In genomic region chr16:89096042-89096717, GRCh38 we compare ENCODE assay signal across 14 cellular contexts. TPM values are rescaled to one million over a fixed set of nuclear protein-coding genes. Genes with fewer than 3 reads are reported as not detected.
DNase-seq lines count a peak whose midpoint lies in the region; ATAC-seq and TF ChIP-seq lines count a peak whose summit lies in the region.
"Had no signal": no experiment of that assay in that cellular context is flagged by ENCODE, and none has a peak within 500 bp of the region (broad histone marks: within the 10 kb centered on the region; RNA-seq: fewer than 3 reads in every experiment).

No MANE protein-coding gene starts in this region.

- intact Hi-C loops in CD4-positive, alpha-beta T cell (cut with DNase I, micrococcal nuclease), result loop anchor here (5.0 kb wide), 3 partner anchors 64 to 239 kb away; partner anchors contain the start of genes GALNS (in 1 of the 2), TRAPPC2L (in 1 of the 2) and ZNF778 (in 1 of the 2)
- intact Hi-C loops in HCT116 (cut with micrococcal nuclease), result no loop called here
- intact Hi-C loops in gastrocnemius medialis (cut with DNase I; ENCODE audit: low total_unique reads), result loop anchor here (10.0 kb wide), 1 partner anchor 281 kb away; the partner anchor contains the start of gene APRT
- intact Hi-C loops in vagina (cut with DNase I), result no loop called here

- in situ Hi-C loops in gastrocnemius medialis (cut with MboI; ENCODE audit: low sequenced_read_pairs in 4 of 4), result no loop called here

- no peaks in the 10 kb centered on the region for H3K9me3 Mint-ChIP-seq in CD4-positive, alpha-beta T cell
- no peaks in the 10 kb centered on the region for H3K9me3 Mint-ChIP-seq in activated T-helper 17 cell treated with anti-CD3 and anti-CD28 coated beads, Interleukin-2, amount 50 U/mL, for 72 hours
- no peaks in the 10 kb centered on the region for H3K9me3 Mint-ChIP-seq in naive thymus-derived CD8-positive, alpha-beta T cell

- H3K36me3 ChIP-seq in HCT116 (ENCODE audit: control insufficient read depth in 1 of 2, insufficient read depth in 2 of 2, low read length in 2 of 2), result peaks cover 6 to 8% of the 10 kb centered on the region in 2 experiments; a peak in 2 of 4 replicates
- peaks cover 0 to 7% of the 10 kb centered on the region in 2 donors for H3K36me3 ChIP-seq in gastrocnemius medialis
- no peaks in the 10 kb centered on the region for H3K36me3 ChIP-seq in hepatocyte (replicated peaks; ENCODE audit: insufficient read depth, low read depth)
- H3K36me3 ChIP-seq in vagina, result peaks cover 0 to 7% of the 10 kb centered on the region in 2 donors
- H3K36me3 ChIP-seq: colonic mucosa had no signal

- 0 out of 2 replicates have a peak overlapping the region, but pooled peaks have one; percentile 94 for H3K4me2 ChIP-seq in HCT116 (ENCODE audit: low read length)
- H3K4me2 ChIP-seq in hepatocyte, result no peak overlapping the region

- H3K9ac ChIP-seq in HCT116 (ENCODE audit: low read length), result no peak overlapping the region

- WGBS in hepatocyte (ENCODE audit: low lambda C conversion rate, missing lambda C conversion rate), result 97% methylated on average over 19 of the region's 20 CpGs

- no peak overlapping the region for H2AFZ ChIP-seq in HCT116 (ENCODE audit: low read depth, low read length, poor library complexity, severe bottlenecking)
- no peak overlapping the region for H2AFZ ChIP-seq in hepatocyte

- H3K9me3 ChIP-seq in CD4-positive, alpha-beta T cell (ENCODE audit: control insufficient read depth, low read length), result no peaks in the 10 kb centered on the region
- H3K9me3 ChIP-seq in HCT116 (ENCODE audit: control insufficient read depth in 1 of 2, insufficient read depth in 1 of 2, low read depth in 1 of 2, low read length in 2 of 2), result no peaks in the 10 kb centered on the region
- no peaks in the 10 kb centered on the region for H3K9me3 ChIP-seq in gastrocnemius medialis
- no peaks in the 10 kb centered on the region for H3K9me3 ChIP-seq in hepatocyte (ENCODE audit: low read depth)
- H3K9me3 ChIP-seq in vagina, result no peaks in the 10 kb centered on the region
- H3K9me3 ChIP-seq: adrenal gland, colonic mucosa, heart left ventricle, left ventricle myocardium inferior had no signal

- POLR2A ChIA-PET in CD4-positive, alpha-beta T cell (lab: Charles Lee), result interaction anchor here (1.7 to 3.9 kb wide), 7 partner anchors 19 to 285 kb away, joined by 6 to 102 read pairs (median 13); partner anchors contain the start of gene APRT
- POLR2A ChIA-PET in HCT116 (lab: Charles Lee), result no interaction called here
- POLR2A ChIA-PET in naive thymus-derived CD8-positive, alpha-beta T cell (lab: Charles Lee), result interaction anchor here (0.9 to 5.9 kb wide), 4 partner anchors 19 to 239 kb away, joined by 3 to 51 read pairs (median 6); partner anchors contain the start of genes GALNS, TRAPPC2L and ZNF778

- H3K4me3 ChIP-seq in HCT116 (replicated peaks in 1 of 2; ENCODE audit: low read depth in 1 of 2, low read length in 2 of 2), result no peak overlapping the region
- H3K4me3 ChIP-seq in gastrocnemius medialis, result no peak overlapping the region
- H3K4me3 ChIP-seq in hepatocyte, result no peak overlapping the region
- H3K4me3 ChIP-seq in vagina, result no peak overlapping the region
- H3K4me3 ChIP-seq: adrenal gland, colonic mucosa, heart left ventricle, left ventricle myocardium inferior had no signal

- TF ChIP-seq CTCF in CD4-positive, alpha-beta T cell (IDR thresholded peaks at IDR 0.05), result no peak
- no peak for TF ChIP-seq CTCF in HCT116 (IDR thresholded peaks at IDR 0.05 in 2 of 3, conservative IDR thresholded peaks at IDR 0.05 in 1 of 3; ENCODE audit: borderline replicate concordance in 1 of 3, insufficient read depth in 1 of 3, low read depth in 2 of 3, low read length in 2 of 3)
- TF ChIP-seq CTCF in gastrocnemius medialis (IDR thresholded peaks at IDR 0.05 in 4 of 5, conservative IDR thresholded peaks at IDR 0.05 in 1 of 5), result no peak
- no peak for TF ChIP-seq CTCF in hepatocyte (IDR thresholded peaks at IDR 0.05; ENCODE audit: poor library complexity)
- no peak for TF ChIP-seq CTCF in vagina (IDR thresholded peaks at IDR 0.05)

- H3K27me3 Mint-ChIP-seq in CD4-positive, alpha-beta T cell, result no peaks in the 10 kb centered on the region
- H3K27me3 Mint-ChIP-seq in activated T-helper 17 cell treated with anti-CD3 and anti-CD28 coated beads, Interleukin-2, amount 50 U/mL, for 72 hours, result peaks cover 4% of the 10 kb centered on the region
- peaks cover 0 to 2% (median 0%) of the 10 kb centered on the region in 5 donors for H3K27me3 Mint-ChIP-seq in naive thymus-derived CD8-positive, alpha-beta T cell

- peak overlapping the region; percentile 60 for H3K27ac ChIP-seq in CD4-positive, alpha-beta T cell (ENCODE audit: low read depth, low read length)
- H3K27ac ChIP-seq in HCT116 (ENCODE audit: low read depth, low read length) (no peak overlapping the region), gastrocnemius medialis (no peak overlapping the region), hepatocyte (no peak overlapping the region), vagina (no peak overlapping the region)
- H3K27ac ChIP-seq: adrenal gland, colonic mucosa, left ventricle myocardium inferior had no signal

- CTCF ChIA-PET in CD4-positive, alpha-beta T cell (lab: Charles Lee), result interaction anchor here (1.0 to 1.6 kb wide), 5 partner anchors 13 to 359 kb away, joined by 3 to 8 read pairs (median 4); no protein-coding TSS in a partner anchor
- CTCF ChIA-PET in HCT116 (lab: Charles Lee), result no interaction called here

- no TSS peak for BruUV-seq in HCT116 (replicated peaks; lab: Mats Ljungman, UMichigan)

- peaks cover 10 to 22% of the 10 kb centered on the region in 2 experiments; a peak in 3 of 4 replicates for H3K4me1 ChIP-seq in HCT116 (ENCODE audit: control insufficient read depth in 1 of 2, insufficient read depth in 2 of 2, low read length in 2 of 2)
- peaks cover 11 to 19% of the 10 kb centered on the region in 2 donors for H3K4me1 ChIP-seq in gastrocnemius medialis
- H3K4me1 ChIP-seq in hepatocyte (ENCODE audit: insufficient read depth), result peaks cover 16% of the 10 kb centered on the region
- H3K4me1 ChIP-seq in vagina, result peaks cover 40% of the 10 kb centered on the region

- H3K79me2 ChIP-seq in HCT116 (ENCODE audit: insufficient read depth, low read length), result peaks cover 65% of the 10 kb centered on the region
- H3K79me2 ChIP-seq in hepatocyte, result peaks cover 46% of the 10 kb centered on the region

- H3K4me1 Mint-ChIP-seq in CD4-positive, alpha-beta T cell (ENCODE audit: low read depth), result peaks cover 68% of the 10 kb centered on the region
- H3K4me1 Mint-ChIP-seq in activated T-helper 17 cell treated with anti-CD3 and anti-CD28 coated beads, Interleukin-2, amount 50 U/mL, for 72 hours, result peaks cover 45% of the 10 kb centered on the region
- peaks cover 27 to 69% (median 63%) of the 10 kb centered on the region in 4 donors for H3K4me1 Mint-ChIP-seq in naive thymus-derived CD8-positive, alpha-beta T cell

- TF ChIP-seq POLR2A in HCT116 (IDR thresholded peaks at IDR 0.05; ENCODE audit: borderline replicate concordance, extremely low read depth, insufficient read depth, insufficient read length), result no peak
- TF ChIP-seq POLR2A in gastrocnemius medialis (IDR thresholded peaks at IDR 0.05), result no peak
- no peak for TF ChIP-seq POLR2A in vagina (IDR thresholded peaks at IDR 0.05)

- no peak for ATAC-seq in CD4-positive, alpha-beta T cell (ENCODE audit: poor library complexity)
- ATAC-seq in HCT116 (no peak), gastrocnemius medialis (no peak)
- no peak for ATAC-seq in activated T-helper 17 cell treated with anti-CD3 and anti-CD28 coated beads, Interleukin-2, amount 50 U/mL, for 72 hours (replicated peaks)
- ATAC-seq in naive thymus-derived CD8-positive, alpha-beta T cell, result no peak
- ATAC-seq: heart left ventricle had no signal

- H3K4me3 Mint-ChIP-seq in CD4-positive, alpha-beta T cell, result peak overlapping the region; percentile 90
- peak overlapping the region; percentile 87 for H3K4me3 Mint-ChIP-seq in activated T-helper 17 cell treated with anti-CD3 and anti-CD28 coated beads, Interleukin-2, amount 50 U/mL, for 72 hours
- H3K4me3 Mint-ChIP-seq in naive thymus-derived CD8-positive, alpha-beta T cell, result peak overlapping the region; percentile 28 to 98 (median 90)

- peaks cover 3% of the 10 kb centered on the region; the same call in 1 of the 2 replicates for H4K20me1 ChIP-seq in HCT116 (ENCODE audit: insufficient read depth)
- H4K20me1 ChIP-seq in hepatocyte (ENCODE audit: insufficient read depth, poor library complexity, severe bottlenecking), result no peaks in the 10 kb centered on the region

- H3K27ac Mint-ChIP-seq in CD4-positive, alpha-beta T cell, result peak overlapping the region; percentile 99
- peak overlapping the region; percentile 98 for H3K27ac Mint-ChIP-seq in activated T-helper 17 cell treated with anti-CD3 and anti-CD28 coated beads, Interleukin-2, amount 50 U/mL, for 72 hours
- peak overlapping the region; percentile 96 to 100 (median 99) for H3K27ac Mint-ChIP-seq in naive thymus-derived CD8-positive, alpha-beta T cell

- RAD21 ChIA-PET in HCT116 (lab: Charles Lee; ENCODE audit: low non-redundant PET in 1 of 2, low total read pairs in 2 of 2, uncharacterized antibody in 2 of 2, unreplicated experiment in 2 of 2), result no interaction called here

- peaks cover 41% of the 10 kb centered on the region for H3K36me3 Mint-ChIP-seq in CD4-positive, alpha-beta T cell (ENCODE audit: low read depth)
- H3K36me3 Mint-ChIP-seq in activated T-helper 17 cell treated with anti-CD3 and anti-CD28 coated beads, Interleukin-2, amount 50 U/mL, for 72 hours (ENCODE audit: low read depth), result peaks cover 23% of the 10 kb centered on the region
- H3K36me3 Mint-ChIP-seq in naive thymus-derived CD8-positive, alpha-beta T cell, result peaks cover 0 to 16% (median 0%) of the 10 kb centered on the region in 3 donors

- DNase-seq in CD4-positive, alpha-beta T cell, result no peak
- DNase-seq in HCT116 (ENCODE audit: low read depth, low spot score) (no peak), gastrocnemius medialis (no peak), SIG-M5 (lab: John Stamatoyannopoulos, UW) (no peak), hepatocyte (ENCODE audit: low spot score) (no peak), vagina (ENCODE audit: extremely low spot score in 2 of 2) (no peak)
- no peak for DNase-seq in naive thymus-derived CD8-positive, alpha-beta T cell
- DNase-seq: adrenal gland, colonic mucosa, GOT3, heart left ventricle, left ventricle myocardium inferior, MM.1S had no signal

- H3K27me3 ChIP-seq in CD4-positive, alpha-beta T cell (ENCODE audit: control insufficient read depth, insufficient read depth, low read length), result peaks cover 3% of the 10 kb centered on the region
- H3K27me3 ChIP-seq in HCT116 (ENCODE audit: insufficient read depth, low read length), result 0 out of 2 replicates have a peak, but pooled peaks cover 10% of the 10 kb centered on the region
- H3K27me3 ChIP-seq in gastrocnemius medialis, result no peaks in the 10 kb centered on the region
- no peaks in the 10 kb centered on the region for H3K27me3 ChIP-seq in hepatocyte
- H3K27me3 ChIP-seq in vagina, result no peaks in the 10 kb centered on the region
- H3K27me3 ChIP-seq: adrenal gland, colonic mucosa had no signal

- no peaks in the 10 kb centered on the region for H3K9me2 ChIP-seq in HCT116 (ENCODE audit: insufficient read depth)
- no peaks in the 10 kb centered on the region for H3K9me2 ChIP-seq in hepatocyte (replicated peaks; ENCODE audit: insufficient read depth)

- TF ChIP-seq RAD21 in HCT116 (IDR thresholded peaks at IDR 0.05; ENCODE audit: low read depth), result no peak

RNA-seq across cellular contexts. Expression of gene ACSF3, which starts 2.5 kb away (rescaled TPM):
- 10 to 100 TPM; 44.7 to 49.5 TPM for total RNA-seq in CD4-positive, alpha-beta T cell
- total RNA-seq in HCT116 (2021; ENCODE audit: unreplicated experiment) (74.5 TPM), gastrocnemius medialis (10 to 100 TPM; 17.8 to 20.7 (median 19.4) TPM), hepatocyte (20.7 and 22.1 TPM in 2 replicates), vagina (23.3 TPM)
- polyA plus RNA-seq in HCT116 (2012), result 44.7 and 47.1 TPM in 2 replicates
- 10 to 100 TPM; 35.4 to 47.9 TPM for total RNA-seq in activated T-helper 17 cell treated with anti-CD3 and anti-CD28 coated beads, Interleukin-2, amount 50 U/mL, for 72 hours
- 10 to 100 TPM; 61.5 to 64.4 TPM for total RNA-seq in naive thymus-derived CD8-positive, alpha-beta T cell
- 10 to 100 TPM; 21.3 to 44.7 (median 22.9) TPM for polyA plus RNA-seq in naive thymus-derived CD8-positive, alpha-beta T cell
- polyA plus RNA-seq in hepatocyte, result 18.2 and 28.0 TPM in 2 replicates

Comparison
In these comparisons a context has a peak if more than half of its experiments do, and no peak if none do; other contexts are left out.
1. intact Hi-C loops: an anchor here in CD4-positive, alpha-beta T cell (5.0 kb wide) and gastrocnemius medialis (10.0 kb wide); none called in HCT116 and vagina.